11 cellular contexts compared by ENCODE assay signal in genomic region chr20:4898282-4898681, GRCh38.
DNase-seq lines count a peak whose midpoint lies in the region; TF ChIP-seq lines count a peak whose summit lies in the region.
"Had no signal": no experiment of that assay in that cellular context is flagged by ENCODE, and none has a peak within 500 bp of the region (broad histone marks: within the 10 kb centered on the region; RNA-seq: fewer than 3 reads in every experiment).

No MANE protein-coding gene starts in this region.

- H2BK15ac ChIP-seq in mesendoderm (replicated peaks; ENCODE audit: low read depth), result no peak overlapping the region

- H3K27me3 ChIP-seq in mesendoderm (ENCODE audit: insufficient read depth, low read length, poor library complexity) (no peaks in the 10 kb centered on the region), sigmoid colon (no peaks in the 10 kb centered on the region)

- H3K4ac ChIP-seq in mesendoderm (ENCODE audit: low read depth, low read length), result no peak overlapping the region

- no peak for TF ChIP-seq EP300 in sigmoid colon (IDR thresholded peaks at IDR 0.05)

- H3K36me3 Mint-ChIP-seq in endothelial cell (ENCODE audit: low read depth, unreplicated experiment), result peaks cover 45% of the 10 kb centered on the region

- H2AK5ac ChIP-seq in mesendoderm (ENCODE audit: low read length), result no peak overlapping the region

- no peaks in the 10 kb centered on the region for H3K9me3 Mint-ChIP-seq in endothelial cell (ENCODE audit: unreplicated experiment)

- H3K36me3 ChIP-seq in mesendoderm (ENCODE audit: control insufficient read depth, insufficient read depth, low read length) (no peaks in the 10 kb centered on the region), sigmoid colon (peaks cover 0 to 29% (median 3%) of the 10 kb centered on the region in 4 donors)

- H3K27me3 Mint-ChIP-seq in endothelial cell (ENCODE audit: unreplicated experiment), result peaks cover 15% of the 10 kb centered on the region

- H4K8ac ChIP-seq in mesendoderm (ENCODE audit: low read depth, low read length), result no peak overlapping the region

- DNase-seq in AG08396 (ENCODE audit: low spot score), result peak; percentile 58
- DNase-seq in LHCN-M2 (ENCODE audit: low read depth), result peak; percentile 93
- no peak for DNase-seq in endothelial cell (ENCODE audit: low spot score)
- peak; percentile 28 for DNase-seq in mesendoderm
- DNase-seq in NCI-H187 treated with DMSO at 0.1 percent for 48 hours (lab: John Stamatoyannopoulos, UW), result no peak
- no peak for DNase-seq in NCI-H1417 (lab: John Stamatoyannopoulos, UW)
- no peak for DNase-seq in DMS79 (lab: John Stamatoyannopoulos, UW)
- DNase-seq in sigmoid colon, result no peak
- DNase-seq: NCI-H1092 treated with DMSO at 0.1 percent for 48 hours; stimulated activated CD4-positive, alpha-beta T cell treated with anti-CD3 and anti-CD28 coated beads, Interleukin-12 subunit alpha, Interleukin-12 subunit beta, amount 100 ng/mL, for 4 hours had no signal

- no peaks in the 10 kb centered on the region for H3K9me3 ChIP-seq in sigmoid colon

- H3K4me1 ChIP-seq in mesendoderm (ENCODE audit: control insufficient read depth, low read depth, low read length), result peaks cover 2% of the 10 kb centered on the region
- H3K4me1 ChIP-seq in sigmoid colon, result no peaks in the 10 kb centered on the region

- no peak for TF ChIP-seq POLR2A in sigmoid colon (IDR thresholded peaks at IDR 0.05)

- peak overlapping the region; percentile 93 for H3K27ac Mint-ChIP-seq in endothelial cell (ENCODE audit: unreplicated experiment)

- intact Hi-C loops in sigmoid colon (cut with DNase I), result no loop called here

- TF ChIP-seq CTCF in endothelial cell (IDR thresholded peaks at IDR 0.05; ENCODE audit: unreplicated experiment) (no peak), sigmoid colon (IDR thresholded peaks at IDR 0.05) (no peak)

- no peak overlapping the region for H3K27ac ChIP-seq in mesendoderm (ENCODE audit: low read depth, low read length)
- no peak overlapping the region for H3K27ac ChIP-seq in sigmoid colon
- H3K27ac ChIP-seq: VCaP had no signal

- no CpG with 5 or more reads among the region's 8 CpGs for WGBS in mesendoderm (ENCODE audit: extremely low coverage, insufficient coverage, low lambda C conversion rate)
- WGBS in sigmoid colon, 2 donors, result 27 to 65% methylated on average over 8 of the region's 8 CpGs

- no peak overlapping the region for H2BK120ac ChIP-seq in mesendoderm (ENCODE audit: low read depth, low read length)

- peaks cover 88% of the 10 kb centered on the region for H3K4me1 Mint-ChIP-seq in endothelial cell (ENCODE audit: unreplicated experiment)

- no peak overlapping the region for H3K4me2 ChIP-seq in mesendoderm (ENCODE audit: low read length)

- H3K56ac ChIP-seq in mesendoderm (ENCODE audit: low read length), result no peak overlapping the region

- no peak overlapping the region for H3K4me3 ChIP-seq in mesendoderm (ENCODE audit: low read length)
- no peak overlapping the region for H3K4me3 ChIP-seq in sigmoid colon

- H3K79me1 ChIP-seq in mesendoderm (ENCODE audit: low read length), result no peaks in the 10 kb centered on the region

- H3K9ac ChIP-seq in mesendoderm (ENCODE audit: low read length), result no peak overlapping the region

- no peak overlapping the region for H2BK5ac ChIP-seq in mesendoderm (ENCODE audit: low read length)

- no peak overlapping the region for H3K18ac ChIP-seq in mesendoderm (ENCODE audit: low read length)

- peak overlapping the region; percentile 64 for H3K4me3 Mint-ChIP-seq in endothelial cell (ENCODE audit: unreplicated experiment)

- no peak overlapping the region for H4K5ac ChIP-seq in mesendoderm (ENCODE audit: low read length)

- H3K79me2 ChIP-seq in mesendoderm (ENCODE audit: control insufficient read depth, insufficient read depth, low read length), result no peaks in the 10 kb centered on the region

- no peak overlapping the region for H3K23ac ChIP-seq in mesendoderm (ENCODE audit: low read length)

Comparison
In these comparisons a context has a peak if more than half of its experiments do, and no peak if none do; other contexts are left out.
1. DNase-seq: peak in AG08396 (single experiment), LHCN-M2 (single experiment) and mesendoderm (single experiment); none in endothelial cell (single experiment), NCI-H187 treated with DMSO at 0.1 percent for 48 hours (single experiment), NCI-H1417 (0 of 3), DMS79 (single experiment) and sigmoid colon (single experiment).